In genomic region chr22:26429458-26430238, GRCh38 we compare ENCODE assay signal across 8 cellular contexts. TPM values are rescaled to one million over a fixed set of nuclear protein-coding genes. Genes with fewer than 3 reads are reported as not detected.
DNase-seq lines count a peak whose midpoint lies in the region; ATAC-seq and TF ChIP-seq lines count a peak whose summit lies in the region.

No MANE protein-coding gene starts in this region.

- ATAC-seq in GM19397 (IDR thresholded peaks at IDR 0.05; ENCODE audit: unreplicated experiment) = peak; percentile 16

- peak overlapping the region; percentile 64 to 96 (median 86) for H3K27ac Mint-ChIP-seq in IgD-negative memory B cell
- H3K27ac Mint-ChIP-seq in mesothelial cell of epicardium = no peak overlapping the region

- no peaks in the 10 kb centered on the region for H3K27me3 ChIP-seq in brain microvascular endothelial cell (replicated peaks)

- DNase-seq in AG10803 (ENCODE audit: low read depth) (no peak), brain microvascular endothelial cell (no peak), mesothelial cell of epicardium (ENCODE audit: low spot score in 2 of 2, unreplicated experiment in 2 of 2) (no peak), UCSD-AML1 (lab: John Stamatoyannopoulos, UW; ENCODE audit: unreplicated experiment) (no peak), NCI-H2081 (lab: John Stamatoyannopoulos, UW) (no peak), globus pallidus (ENCODE audit: low spot score) (no peak)

- H3K4me3 Mint-ChIP-seq in IgD-negative memory B cell = peak overlapping the region; percentile 76 to 95 (median 92)
- H3K4me3 Mint-ChIP-seq in mesothelial cell of epicardium = peak overlapping the region; percentile 68

- H3K4me3 ChIP-seq in AG10803 (ENCODE audit: low read length) (peak overlapping the region; percentile 49), brain microvascular endothelial cell (ENCODE audit: low read depth, low read length) (peak overlapping the region; percentile 69)

- no peak overlapping the region for H3K27ac ChIP-seq in brain microvascular endothelial cell

- H3K4me1 Mint-ChIP-seq in IgD-negative memory B cell = peaks cover 32 to 34% (median 33%) of the 10 kb centered on the region in 3 donors
- peaks cover 8% of the 10 kb centered on the region for H3K4me1 Mint-ChIP-seq in mesothelial cell of epicardium

- H3K36me3 ChIP-seq in brain microvascular endothelial cell (replicated peaks) = no peaks in the 10 kb centered on the region

- in situ Hi-C loops in brain microvascular endothelial cell (cut with HindIII; ENCODE audit: low pct_ligation_motif_present, low sequenced_read_pairs) = no loop called here

- H3K27me3 Mint-ChIP-seq in IgD-negative memory B cell (no peaks in the 10 kb centered on the region), mesothelial cell of epicardium (ENCODE audit: low read depth) (peaks cover 52% of the 10 kb centered on the region)

- H3K36me3 Mint-ChIP-seq in IgD-negative memory B cell (no peaks in the 10 kb centered on the region), mesothelial cell of epicardium (no peaks in the 10 kb centered on the region)

- no peaks in the 10 kb centered on the region for H3K9me3 Mint-ChIP-seq in IgD-negative memory B cell
- no peaks in the 10 kb centered on the region for H3K9me3 Mint-ChIP-seq in mesothelial cell of epicardium

- no peak for TF ChIP-seq CTCF in AG10803 (conservative IDR thresholded peaks at IDR 0.05; ENCODE audit: low read length)
- TF ChIP-seq CTCF in brain microvascular endothelial cell (IDR thresholded peaks at IDR 0.05; ENCODE audit: low read depth, low read length, missing control alignments) = no peak
- TF ChIP-seq CTCF in mesothelial cell of epicardium (IDR thresholded peaks at IDR 0.05; ENCODE audit: unreplicated experiment) = no peak

RNA-seq across cellular contexts. Expression of gene ASPHD2, which starts 0.6 kb away (rescaled TPM):
- polyA plus RNA-seq in IgD-negative memory B cell = 5.7 TPM
- total RNA-seq in mesothelial cell of epicardium = 1.9 to 2.6 TPM (median 2.5 TPM) in 3 replicates

RNA-seq across cellular contexts. Expression of gene HPS4, which starts 53.9 kb away (rescaled TPM):
- 19.8 TPM for polyA plus RNA-seq in IgD-negative memory B cell
- 54.1 to 55.9 TPM (median 55.6 TPM) in 3 replicates for total RNA-seq in mesothelial cell of epicardium

RNA-seq across cellular contexts. Expression of gene SRRD, which starts 54.0 kb away (rescaled TPM):
- 23.1 TPM for polyA plus RNA-seq in IgD-negative memory B cell
- 23.5 to 25.2 TPM (median 24.1 TPM) in 3 replicates for total RNA-seq in mesothelial cell of epicardium
